ENCODE assay signal across 11 cellular contexts in the genomic region with DNA sequence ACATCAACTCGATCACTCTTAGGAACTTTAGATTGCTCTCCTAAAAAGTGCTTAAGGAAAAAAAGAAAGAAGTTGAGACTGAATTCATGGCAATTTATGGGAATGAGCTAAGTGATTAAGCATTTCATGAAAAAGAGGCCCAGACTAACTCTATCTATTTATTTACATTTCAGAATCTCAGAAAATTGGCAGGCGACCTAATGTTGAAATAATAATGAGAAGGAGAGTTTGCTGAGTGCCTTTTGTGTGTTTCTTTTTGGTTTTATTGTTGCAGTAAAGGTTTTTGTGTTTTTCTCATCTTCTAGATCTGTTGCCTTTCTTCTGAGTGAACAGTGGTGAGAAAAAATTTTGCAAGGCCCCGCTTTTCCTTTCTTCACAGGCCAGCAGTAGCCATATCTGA. TPM values are rescaled to one million over a fixed set of nuclear protein-coding genes. Genes with fewer than 3 reads are reported as not detected.
DNase-seq lines count a peak whose midpoint lies in the region; ATAC-seq and TF ChIP-seq lines count a peak whose summit lies in the region.
"Had no signal": no experiment of that assay in that cellular context is flagged by ENCODE, and none has a peak within 500 bp of the region (broad histone marks: within the 10 kb centered on the region; RNA-seq: fewer than 3 reads in every experiment).

No MANE protein-coding gene starts in this region.

- peaks cover 0 to 72% (median 63%) of the 10 kb centered on the region in 4 donors for H3K4me1 ChIP-seq in sigmoid colon

- peak; percentile 42 for DNase-seq in ELR (ENCODE audit: low read depth)
- DNase-seq in WERI-Rb-1: no peak
- DNase-seq in fibroblast of gingiva (ENCODE audit: low read depth): peak; percentile 90
- DNase-seq in sigmoid colon: peak; percentile 2
- DNase-seq in NCI-H748 treated with DMSO at 0.1 percent for 48 hours (lab: John Stamatoyannopoulos, UW): no peak
- DNase-seq in GF-D8 (lab: John Stamatoyannopoulos, UW): no peak
- no peak for DNase-seq in globus pallidus (ENCODE audit: low spot score)
- DNase-seq: hypothalamus, small intestine had no signal

- TF ChIP-seq POLR2A in sigmoid colon (IDR thresholded peaks at IDR 0.05): no peak

- ATAC-seq in HG02973 (IDR thresholded peaks at IDR 0.05; ENCODE audit: unreplicated experiment): no peak
- ATAC-seq: HCT116 had no signal

- 78 to 83% methylated on average over 3 of the region's 3 CpGs for WGBS in sigmoid colon, 2 donors

- peak overlapping the region; percentile 80 for H3K27ac ChIP-seq in WERI-Rb-1
- H3K27ac ChIP-seq in sigmoid colon: peak overlapping the region; percentile 92 to 100 (median 98)

- H3K36me3 ChIP-seq in WERI-Rb-1: no peaks in the 10 kb centered on the region; the same call in 1 of the 2 replicates
- H3K36me3 ChIP-seq in sigmoid colon: no peaks in the 10 kb centered on the region

- intact Hi-C loops in sigmoid colon (cut with DNase I): no loop called here

- H3K4me3 ChIP-seq in WERI-Rb-1 (ENCODE audit: low read depth, low read length): peak overlapping the region; percentile 9; the same call in 1 of the 2 replicates
- peak overlapping the region in 2 of 4 donors; percentile 18 to 25 for H3K4me3 ChIP-seq in sigmoid colon

- H3K27me3 ChIP-seq in WERI-Rb-1 (ENCODE audit: insufficient read depth, low read depth, severe bottlenecking): no peaks in the 10 kb centered on the region
- no peaks in the 10 kb centered on the region for H3K27me3 ChIP-seq in sigmoid colon

- no peak for TF ChIP-seq EP300 in sigmoid colon (IDR thresholded peaks at IDR 0.05)

- H3K9me3 ChIP-seq in WERI-Rb-1 (ENCODE audit: severe bottlenecking): no peaks in the 10 kb centered on the region
- H3K9me3 ChIP-seq in sigmoid colon: no peaks in the 10 kb centered on the region

- TF ChIP-seq CTCF in WERI-Rb-1 (IDR thresholded peaks at IDR 0.05; ENCODE audit: low read depth, low read length): no peak
- TF ChIP-seq CTCF in sigmoid colon (IDR thresholded peaks at IDR 0.05): no peak

RNA-seq across cellular contexts. Expression of gene GRK5, which starts 3.8 kb away (rescaled TPM):
- total RNA-seq in sigmoid colon: 10 to 100 TPM; 19.8 to 32.4 (median 22.2) TPM
- polyA plus RNA-seq in sigmoid colon: 10 to 100 TPM in 2 of 3 donors, 1 to 10 TPM in 1; 7.9 to 19.2 (median 15.5) TPM

RNA-seq across cellular contexts. Expression of gene PRDX3, which starts 32.6 kb away (rescaled TPM):
- 100 to 1,000 TPM; 155 to 247 (median 169) TPM for total RNA-seq in sigmoid colon
- 100 to 1,000 TPM; 133 to 267 (median 172) TPM for polyA plus RNA-seq in sigmoid colon

RNA-seq across cellular contexts. Expression of gene SFXN4, which starts 45.7 kb away (rescaled TPM):
- 10 to 100 TPM; 16.8 to 26.5 (median 19.6) TPM for total RNA-seq in sigmoid colon
- 10 to 100 TPM; 14.8 to 48.3 (median 22.2) TPM for polyA plus RNA-seq in sigmoid colon

Comparison
In these comparisons a context has a peak if more than half of its experiments do, and no peak if none do; other contexts are left out.
1. DNase-seq: peak in ELR (single experiment), fibroblast of gingiva (single experiment) and sigmoid colon (single experiment); none in WERI-Rb-1 (single experiment), NCI-H748 treated with DMSO at 0.1 percent for 48 hours (single experiment), GF-D8 (single experiment) and globus pallidus (single experiment).